18 cellular contexts compared by ENCODE assay signal in genomic region chr20:57960803-57961575, GRCh38.
DNase-seq lines count a peak whose midpoint lies in the region; ATAC-seq and TF ChIP-seq lines count a peak whose summit lies in the region.
"Had no signal": no experiment of that assay in that cellular context is flagged by ENCODE, and none has a peak within 500 bp of the region (broad histone marks: within the 10 kb centered on the region; RNA-seq: fewer than 3 reads in every experiment).

No MANE protein-coding gene starts in this region.

- H3K4me1 Mint-ChIP-seq in neural progenitor cell (peaks cover 21% of the 10 kb centered on the region), T-helper 17 cell (no peaks in the 10 kb centered on the region)
- H3K4me1 Mint-ChIP-seq: B cell had no signal

- no peak for ATAC-seq in T-helper 17 cell
- ATAC-seq: GM12878 had no signal

- no peaks in the 10 kb centered on the region for H3K79me2 ChIP-seq in neural progenitor cell (ENCODE audit: low read depth)

- H3K9ac ChIP-seq in neural progenitor cell = no peak overlapping the region

- H3K27ac ChIP-seq in neural progenitor cell = no peak overlapping the region

- H3K27me3 Mint-ChIP-seq in neural progenitor cell (ENCODE audit: insufficient read depth, low read depth) (peaks cover 11% of the 10 kb centered on the region), T-helper 17 cell (peaks cover 42% of the 10 kb centered on the region)

- H3K36me3 ChIP-seq in neural progenitor cell = no peaks in the 10 kb centered on the region

- H2AFZ ChIP-seq in neural progenitor cell (replicated peaks) = no peak overlapping the region

- H3K36me3 Mint-ChIP-seq in neural progenitor cell (no peaks in the 10 kb centered on the region), T-helper 17 cell (ENCODE audit: low read depth) (no peaks in the 10 kb centered on the region)

- no peaks in the 10 kb centered on the region for H3K9me3 Mint-ChIP-seq in neural progenitor cell
- H3K9me3 Mint-ChIP-seq: CD4-positive, alpha-beta T cell; T-helper 1 cell treated with Interleukin-12 subunit alpha and Interleukin-12 subunit beta and Interleukin-4 antibody, amounts not matched to agents 30 μg/mL and 1 μg/mL, for 36 hours had no signal

- no peaks in the 10 kb centered on the region for H3K4me1 ChIP-seq in neural progenitor cell

- H3K27me3 ChIP-seq in neural progenitor cell = no peaks in the 10 kb centered on the region

- H3K27ac Mint-ChIP-seq in neural progenitor cell (no peak overlapping the region), T-helper 17 cell (no peak overlapping the region)
- H3K27ac Mint-ChIP-seq: B cell; CD4-positive, alpha-beta T cell; T-helper 1 cell treated with Interleukin-12 subunit alpha and Interleukin-12 subunit beta and Interleukin-4 antibody, amounts not matched to agents 30 μg/mL and 1 μg/mL, for 36 hours had no signal

- no peaks in the 10 kb centered on the region for H3K9me3 ChIP-seq in neural progenitor cell (ENCODE audit: low read depth)
- H3K9me3 ChIP-seq in T-helper 17 cell (ENCODE audit: control insufficient read depth, low read length, poor library complexity, severe bottlenecking) = no peaks in the 10 kb centered on the region

- no peak overlapping the region for H3K4me2 ChIP-seq in neural progenitor cell

- TF ChIP-seq CTCF in neural progenitor cell (IDR thresholded peaks at IDR 0.05) = no peak

- H3K4me3 Mint-ChIP-seq in neural progenitor cell (no peak overlapping the region), T-helper 17 cell (no peak overlapping the region)
- H3K4me3 Mint-ChIP-seq: B cell; CD4-positive, alpha-beta T cell; T-helper 1 cell treated with Interleukin-12 subunit alpha and Interleukin-12 subunit beta and Interleukin-4 antibody, amounts not matched to agents 30 μg/mL and 1 μg/mL, for 36 hours had no signal

- H3F3A ChIP-seq in neural progenitor cell (ENCODE audit: low read depth) = no peaks in the 10 kb centered on the region

- no peaks in the 10 kb centered on the region for H4K20me1 ChIP-seq in neural progenitor cell (ENCODE audit: low read depth)

- DNase-seq in COR-L47 (lab: John Stamatoyannopoulos, UW) = peak; percentile 34
- peak; percentile 11 for DNase-seq in DMS153 treated with DMSO at 0.1 percent for 48 hours (lab: John Stamatoyannopoulos, UW; ENCODE audit: unreplicated experiment)
- peak; percentile 86 for DNase-seq in NCI-H2171 treated with DMSO at 0.1 percent for 48 hours (lab: John Stamatoyannopoulos, UW)
- DNase-seq in medulla oblongata (ENCODE audit: extremely low spot score) = peak; percentile 39
- no peak for DNase-seq in neural progenitor cell (ENCODE audit: low spot score)
- no peak for DNase-seq in GM19238 (ENCODE audit: insufficient read length, low spot score)
- no peak for DNase-seq in T-helper 17 cell
- DNase-seq: CD4-positive, alpha-beta T cell; DND-41; GDM1; MM.1S; NCI-H1105; NCI-H187; NCI-H524; NK-92 treated with Interleukin-12 subunit alpha and Interleukin-12 subunit beta, amount 100 ng/mL, for 24 hours had no signal

- H3K4me3 ChIP-seq in neural progenitor cell = no peak overlapping the region
- H3K4me3 ChIP-seq: GM12878 had no signal

Comparison
In these comparisons a context has a peak if more than half of its experiments do, and no peak if none do; other contexts are left out.
1. DNase-seq: peak in COR-L47 (single experiment), DMS153 treated with DMSO at 0.1 percent for 48 hours (single experiment), NCI-H2171 treated with DMSO at 0.1 percent for 48 hours (single experiment) and medulla oblongata (single experiment); none in neural progenitor cell (single experiment), GM19238 (single experiment) and T-helper 17 cell (0 of 3).